5 cellular contexts compared by ENCODE assay signal in genomic region chr13:55394470-55394869, GRCh38.
"Had no signal": no experiment of that assay in that cellular context is flagged by ENCODE, and none has a peak within 500 bp of the region (broad histone marks: within the 10 kb centered on the region; RNA-seq: fewer than 3 reads in every experiment).

No MANE protein-coding gene starts in this region.

- H2AFZ ChIP-seq: GM23338 had no signal

- ATAC-seq: GM23338, K562 had no signal

- H3K4me3 Mint-ChIP-seq: GM23338, H9 had no signal

- H3K27ac Mint-ChIP-seq: GM23338, H9 had no signal

- H3K4me3 ChIP-seq: GM23338, K562 had no signal

- DNase-seq: H9, HCEC 1CT, IMR-90 had no signal

- H3K4me2 ChIP-seq: GM23338 had no signal

- H3K4me1 Mint-ChIP-seq: GM23338, H9 had no signal
